ENCODE assay signal across 8 cellular contexts in the genomic region with DNA sequence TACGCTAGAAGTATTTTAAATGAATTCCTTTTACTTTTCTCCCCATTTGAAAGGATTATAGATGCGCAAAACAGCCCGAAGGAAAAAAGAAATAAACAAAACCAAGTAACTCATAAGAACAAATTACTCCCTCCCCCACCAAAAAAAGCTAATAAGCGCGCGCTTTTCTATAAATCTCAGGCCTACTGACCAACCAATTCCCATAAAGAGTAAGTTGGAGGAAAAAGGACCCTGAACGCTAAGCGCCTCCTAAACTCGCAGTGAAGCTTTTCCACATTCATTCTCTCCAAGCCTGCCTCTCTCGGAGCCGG. TPM values are rescaled to one million over a fixed set of nuclear protein-coding genes. Genes with fewer than 3 reads are reported as not detected.
DNase-seq lines count a peak whose midpoint lies in the region; ATAC-seq and TF ChIP-seq lines count a peak whose summit lies in the region.

No MANE protein-coding gene starts in this region.

- H3K4me3 ChIP-seq in right cardiac atrium (ENCODE audit: low read length), result peak overlapping the region; percentile 95

- TF ChIP-seq CTCF in VCaP (conservative IDR thresholded peaks at IDR 0.05), result no peak

- DNase-seq in NCI-H2029 treated with DMSO at 0.1 percent for 48 hours (lab: John Stamatoyannopoulos, UW), result peak; percentile 99
- no peak for DNase-seq in NCI-H2029 (lab: John Stamatoyannopoulos, UW)
- DNase-seq in right cardiac atrium, result no peak
- peak; percentile 3 for DNase-seq in smooth muscle cell of the brain vasculature (ENCODE audit: low read depth, low spot score)
- DNase-seq in SKM-1 (lab: John Stamatoyannopoulos, UW; ENCODE audit: unreplicated experiment), result no peak
- no peak for DNase-seq in posterior cingulate gyrus

- H3K9me3 ChIP-seq in right cardiac atrium (ENCODE audit: control insufficient read depth, low read length), result no peaks in the 10 kb centered on the region

- intact Hi-C loops in right cardiac atrium (cut with DNase I) (no loop called here), posterior cingulate gyrus (cut with DNase I) (no loop called here)

- WGBS in right cardiac atrium, result under 1% methylated on average over 11 of the region's 11 CpGs

- H3K27ac ChIP-seq in VCaP, result peak overlapping the region; percentile 79
- peak overlapping the region; percentile 62 for H3K27ac ChIP-seq in right cardiac atrium (ENCODE audit: low read length)

- no peaks in the 10 kb centered on the region for H3K27me3 ChIP-seq in right cardiac atrium (ENCODE audit: control insufficient read depth, insufficient read depth)

- peaks cover 1% of the 10 kb centered on the region for H3K4me1 ChIP-seq in right cardiac atrium (ENCODE audit: control insufficient read depth, insufficient read depth, low read length)

- no peak for ATAC-seq in right cardiac atrium
- no peak for ATAC-seq in HG02623 (IDR thresholded peaks at IDR 0.05; ENCODE audit: unreplicated experiment)

RNA-seq across cellular contexts. Expression of a gene that starts 0.6 kb away (rescaled TPM):
- total RNA-seq in right cardiac atrium, result 10 to 100 TPM; 11.3 to 14.0 (median 12.8) TPM
- 12.4 TPM for polyA plus RNA-seq in right cardiac atrium

Comparison
In these comparisons a context has a peak if more than half of its experiments do, and no peak if none do; other contexts are left out.
1. DNase-seq: peak in NCI-H2029 treated with DMSO at 0.1 percent for 48 hours (single experiment) and smooth muscle cell of the brain vasculature (single experiment); none in NCI-H2029 (single experiment), right cardiac atrium (0 of 3), SKM-1 (single experiment) and posterior cingulate gyrus (0 of 10).